ENCODE assay signal across 9 cellular contexts in genomic region chr17:37650419-37651003, GRCh38. TPM values are rescaled to one million over a fixed set of nuclear protein-coding genes. Genes with fewer than 3 reads are reported as not detected.
A peak's percentile ranks its signal among the peaks of the same experiment; 100 is the strongest.
DNase-seq lines count a peak whose midpoint lies in the region; ATAC-seq and TF ChIP-seq lines count a peak whose summit lies in the region.
"Had no signal": no experiment of that assay in that cellular context is flagged by ENCODE, and none has a peak within 500 bp of the region (broad histone marks: within the 10 kb centered on the region; RNA-seq: fewer than 3 reads in every experiment).

No MANE protein-coding gene starts in this region.

- H3K9ac ChIP-seq in colonic mucosa (ENCODE audit: low read depth in 2 of 2, low read length in 2 of 2) = no peak overlapping the region

- H3K4me1 Mint-ChIP-seq in nephron progenitor cell = peaks cover 24% of the 10 kb centered on the region
- no peaks in the 10 kb centered on the region for H3K4me1 Mint-ChIP-seq in effector memory CD8-positive, alpha-beta T cell (ENCODE audit: low read depth in 2 of 2)
- H3K4me1 Mint-ChIP-seq: naive B cell had no signal

- H3K36me3 ChIP-seq in colonic mucosa = no peaks in the 10 kb centered on the region
- H3K36me3 ChIP-seq in effector memory CD4-positive, alpha-beta T cell (ENCODE audit: control insufficient read depth, insufficient read depth, low read length) = no peaks in the 10 kb centered on the region

- no peaks in the 10 kb centered on the region for H3K9me3 ChIP-seq in colonic mucosa
- H3K9me3 ChIP-seq in effector memory CD4-positive, alpha-beta T cell (ENCODE audit: control insufficient read depth, low read length) = no peaks in the 10 kb centered on the region

- ATAC-seq in effector memory CD8-positive, alpha-beta T cell (replicated peaks) = no peak

- no peaks in the 10 kb centered on the region for H3K4me1 ChIP-seq in colonic mucosa
- H3K4me1 ChIP-seq in effector memory CD4-positive, alpha-beta T cell (ENCODE audit: control insufficient read depth, insufficient read depth, low read length, poor library complexity, severe bottlenecking) = no peaks in the 10 kb centered on the region

- intact Hi-C loops in colonic mucosa (cut with DNase I) = loop anchor here (10.0 kb wide), 1 partner anchor 114 kb away; no protein-coding TSS in a partner anchor

- peaks cover 62% of the 10 kb centered on the region for H3K27me3 Mint-ChIP-seq in nephron progenitor cell (ENCODE audit: low read depth, poor library complexity)
- H3K27me3 Mint-ChIP-seq in effector memory CD8-positive, alpha-beta T cell = peaks cover 63 to 70% of the 10 kb centered on the region in 2 donors

- TF ChIP-seq CTCF in colonic mucosa (IDR thresholded peaks at IDR 0.05) (peak; percentile 13), nephron progenitor cell (IDR thresholded peaks at IDR 0.05) (peak; percentile 61)

- H3K9me3 Mint-ChIP-seq in nephron progenitor cell = no peaks in the 10 kb centered on the region
- no peaks in the 10 kb centered on the region for H3K9me3 Mint-ChIP-seq in effector memory CD8-positive, alpha-beta T cell
- H3K9me3 Mint-ChIP-seq: naive B cell had no signal

- H3K27ac ChIP-seq in colonic mucosa = no peak overlapping the region
- H3K27ac ChIP-seq in effector memory CD4-positive, alpha-beta T cell (ENCODE audit: insufficient read depth, low read length, poor library complexity, severe bottlenecking) = no peak overlapping the region

- H3K4me3 ChIP-seq in colonic mucosa = no peak overlapping the region
- no peak overlapping the region for H3K4me3 ChIP-seq in effector memory CD4-positive, alpha-beta T cell (ENCODE audit: insufficient read depth, low read depth, low read length, poor library complexity, severe bottlenecking)

- no peaks in the 10 kb centered on the region for H3K27me3 ChIP-seq in colonic mucosa
- no peaks in the 10 kb centered on the region for H3K27me3 ChIP-seq in effector memory CD4-positive, alpha-beta T cell (replicated peaks; ENCODE audit: control insufficient read depth, insufficient read depth, low read length, poor library complexity, severe bottlenecking)

- H3K36me3 Mint-ChIP-seq in nephron progenitor cell (ENCODE audit: low read depth) = no peaks in the 10 kb centered on the region
- H3K36me3 Mint-ChIP-seq in effector memory CD8-positive, alpha-beta T cell (ENCODE audit: insufficient read depth) = no peaks in the 10 kb centered on the region
- H3K36me3 Mint-ChIP-seq: naive B cell had no signal

- H3K27ac Mint-ChIP-seq in nephron progenitor cell = no peak overlapping the region
- no peak overlapping the region for H3K27ac Mint-ChIP-seq in effector memory CD8-positive, alpha-beta T cell

- H3K4me3 Mint-ChIP-seq in nephron progenitor cell = no peak overlapping the region
- H3K4me3 Mint-ChIP-seq in effector memory CD8-positive, alpha-beta T cell = no peak overlapping the region
- H3K4me3 Mint-ChIP-seq: naive B cell had no signal

- peak; percentile 67 for DNase-seq in DMS53 (lab: John Stamatoyannopoulos, UW)
- DNase-seq in DMS53 treated with DMSO at 0.1 percent for 48 hours (lab: John Stamatoyannopoulos, UW; ENCODE audit: unreplicated experiment) = no peak
- DNase-seq in NCI-H2196 treated with DMSO at 0.1 percent for 48 hours (lab: John Stamatoyannopoulos, UW; ENCODE audit: unreplicated experiment) = peak; percentile 0
- DNase-seq in colonic mucosa = peak; percentile 44
- DNase-seq in nephron progenitor cell = peak; percentile 43
- DNase-seq in effector memory CD4-positive, alpha-beta T cell = no peak
- no peak for DNase-seq in effector memory CD8-positive, alpha-beta T cell
- DNase-seq in stimulated activated CD4-positive, alpha-beta T cell treated with anti-CD3 and anti-CD28 coated beads, Interleukin-4, amount 100 ng/mL, for 1 hour = no peak
- DNase-seq: naive B cell had no signal

RNA-seq across cellular contexts. Expression of gene DDX52, which starts 7.3 kb away (rescaled TPM):
- 10 to 100 TPM; 26.3 to 26.4 TPM for total RNA-seq in colonic mucosa

RNA-seq across cellular contexts. Expression of gene SYNRG, which starts 41.3 kb away (rescaled TPM):
- 10 to 100 TPM; 28.9 to 34.1 TPM for total RNA-seq in colonic mucosa

Comparison
In these comparisons a context has a peak if more than half of its experiments do, and no peak if none do; other contexts are left out.
1. DNase-seq: peak in DMS53 (single experiment), NCI-H2196 treated with DMSO at 0.1 percent for 48 hours (single experiment), colonic mucosa (single experiment) and nephron progenitor cell (single experiment); none in DMS53 treated with DMSO at 0.1 percent for 48 hours (single experiment), effector memory CD4-positive, alpha-beta T cell (0 of 3), effector memory CD8-positive, alpha-beta T cell (0 of 3) and stimulated activated CD4-positive, alpha-beta T cell treated with anti-CD3 and anti-CD28 coated beads, Interleukin-4, amount 100 ng/mL, for 1 hour (single experiment).